11 cellular contexts compared by ENCODE assay signal in the genomic region with DNA sequence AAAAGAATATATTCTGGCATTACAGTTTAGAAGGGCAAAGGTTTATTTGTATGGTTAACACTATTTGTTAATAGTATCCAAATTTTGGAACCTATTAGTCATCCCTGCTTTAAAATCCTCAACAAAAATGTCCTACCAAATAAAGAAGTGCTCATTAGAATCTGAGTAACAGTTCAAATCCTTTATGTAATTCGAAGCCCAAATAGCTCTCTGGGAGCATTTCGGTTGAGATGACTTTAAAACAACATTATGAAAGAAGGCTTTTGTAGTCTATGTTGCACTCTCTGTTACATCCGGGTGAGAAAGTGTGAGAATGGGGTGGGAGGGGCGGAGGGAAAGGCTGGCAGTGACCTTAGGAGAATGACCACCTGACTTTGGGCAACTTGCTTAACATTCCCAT. TPM values are rescaled to one million over a fixed set of nuclear protein-coding genes. Genes with fewer than 3 reads are reported as not detected.
DNase-seq lines count a peak whose midpoint lies in the region; ATAC-seq and TF ChIP-seq lines count a peak whose summit lies in the region.
"Had no signal": no experiment of that assay in that cellular context is flagged by ENCODE, and none has a peak within 500 bp of the region (broad histone marks: within the 10 kb centered on the region; RNA-seq: fewer than 3 reads in every experiment).

No MANE protein-coding gene starts in this region.

- H3K9me3 ChIP-seq in vagina, result no peaks in the 10 kb centered on the region
- H3K9me3 ChIP-seq: right lobe of liver had no signal

- no peak for DNase-seq in stimulated activated naive CD8-positive, alpha-beta T cell treated with anti-CD3 and anti-CD28 coated beads, Interleukin-15, Interleukin-2, amounts not matched to agents 100 U/mL and 50 U/mL, for 24 hours
- peak; percentile 27 for DNase-seq in activated CD4-positive, alpha-beta memory T cell treated with anti-CD3 and anti-CD28 coated beads for 36 hours
- peak; percentile 58 for DNase-seq in foreskin melanocyte
- no peak for DNase-seq in vagina (ENCODE audit: extremely low spot score in 2 of 2)
- no peak for DNase-seq in head of caudate nucleus
- DNase-seq in stimulated activated CD4-positive, alpha-beta T cell treated with anti-CD3 and anti-CD28 coated beads, Interleukin-2, amount 100 ng/mL, for 48 hours, result no peak
- DNase-seq in COR-L47 (lab: John Stamatoyannopoulos, UW), result no peak
- DNase-seq: activated effector memory CD4-positive, alpha-beta T cell treated with Interleukin-2 at 50 U/mL for 16 hours; SIG-M5 had no signal

- no peak overlapping the region for H3K4me3 ChIP-seq in vagina
- H3K4me3 ChIP-seq: right lobe of liver had no signal

- H3K4me1 Mint-ChIP-seq in stimulated activated naive CD8-positive, alpha-beta T cell treated with anti-CD3 and anti-CD28 coated beads, Interleukin-15, Interleukin-2, amounts not matched to agents 100 ng/mL and 50 ng/mL, for 24 hours (ENCODE audit: low read depth), result peaks cover 81% of the 10 kb centered on the region
- peaks cover 69% of the 10 kb centered on the region for H3K4me1 Mint-ChIP-seq in activated CD4-positive, alpha-beta memory T cell treated with anti-CD3 and anti-CD28 coated beads for 36 hours (ENCODE audit: low read depth)

- H3K27ac ChIP-seq in vagina, result peak overlapping the region; percentile 15

- CTCF ChIA-PET in activated CD4-positive, alpha-beta memory T cell treated with anti-CD3 and anti-CD28 coated beads for 36 hours (lab: Charles Lee), result interaction anchor here (1.2 kb wide), 1 partner anchor 60 kb away, joined by 4 read pairs; a partner anchor contains a TSS

- intact Hi-C loops in activated CD4-positive, alpha-beta memory T cell treated with anti-CD3 and anti-CD28 coated beads for 36 hours (cut with micrococcal nuclease), result no loop called here
- intact Hi-C loops in vagina (cut with DNase I), result no loop called here
- intact Hi-C loops in head of caudate nucleus (cut with DNase I), result no loop called here

- H3K36me3 ChIP-seq in vagina, result no peaks in the 10 kb centered on the region
- H3K36me3 ChIP-seq: right lobe of liver had no signal

- no peak for TF ChIP-seq CTCF in vagina (IDR thresholded peaks at IDR 0.05)

- POLR2A ChIA-PET in activated CD4-positive, alpha-beta memory T cell treated with anti-CD3 and anti-CD28 coated beads for 36 hours (lab: Charles Lee), result interaction anchor here (1.2 to 3.7 kb wide), 3 partner anchors 8 to 61 kb away, joined by 4 to 37 read pairs (median 13); a partner anchor contains a TSS

- no peaks in the 10 kb centered on the region for H3K27me3 Mint-ChIP-seq in stimulated activated naive CD8-positive, alpha-beta T cell treated with anti-CD3 and anti-CD28 coated beads, Interleukin-15, Interleukin-2, amounts not matched to agents 100 ng/mL and 50 ng/mL, for 24 hours
- no peaks in the 10 kb centered on the region for H3K27me3 Mint-ChIP-seq in activated CD4-positive, alpha-beta memory T cell treated with anti-CD3 and anti-CD28 coated beads for 36 hours

- H3K4me1 ChIP-seq in vagina, result peaks cover 22% of the 10 kb centered on the region

- ATAC-seq in stimulated activated naive CD8-positive, alpha-beta T cell treated with anti-CD3 and anti-CD28 coated beads, Interleukin-15, Interleukin-2, amounts not matched to agents 100 U/mL and 50 U/mL, for 24 hours, result no peak

- H3K27me3 ChIP-seq in vagina, result no peaks in the 10 kb centered on the region
- H3K27me3 ChIP-seq: right lobe of liver had no signal

- no peak for TF ChIP-seq POLR2A in vagina (IDR thresholded peaks at IDR 0.05)

- peaks cover 95% of the 10 kb centered on the region for H3K36me3 Mint-ChIP-seq in stimulated activated naive CD8-positive, alpha-beta T cell treated with anti-CD3 and anti-CD28 coated beads, Interleukin-15, Interleukin-2, amounts not matched to agents 100 ng/mL and 50 ng/mL, for 24 hours (ENCODE audit: low read depth)
- H3K36me3 Mint-ChIP-seq in activated CD4-positive, alpha-beta memory T cell treated with anti-CD3 and anti-CD28 coated beads for 36 hours, result peaks cover 69% of the 10 kb centered on the region

- H3K9me3 Mint-ChIP-seq in stimulated activated naive CD8-positive, alpha-beta T cell treated with anti-CD3 and anti-CD28 coated beads, Interleukin-15, Interleukin-2, amounts not matched to agents 100 ng/mL and 50 ng/mL, for 24 hours, result no peaks in the 10 kb centered on the region
- H3K9me3 Mint-ChIP-seq in activated CD4-positive, alpha-beta memory T cell treated with anti-CD3 and anti-CD28 coated beads for 36 hours, result no peaks in the 10 kb centered on the region

- peak overlapping the region; percentile 99 for H3K27ac Mint-ChIP-seq in stimulated activated naive CD8-positive, alpha-beta T cell treated with anti-CD3 and anti-CD28 coated beads, Interleukin-15, Interleukin-2, amounts not matched to agents 100 ng/mL and 50 ng/mL, for 24 hours
- H3K27ac Mint-ChIP-seq in activated CD4-positive, alpha-beta memory T cell treated with anti-CD3 and anti-CD28 coated beads for 36 hours, result peak overlapping the region; percentile 98

- H3K4me3 Mint-ChIP-seq in stimulated activated naive CD8-positive, alpha-beta T cell treated with anti-CD3 and anti-CD28 coated beads, Interleukin-15, Interleukin-2, amounts not matched to agents 100 ng/mL and 50 ng/mL, for 24 hours, result peak overlapping the region; percentile 80
- H3K4me3 Mint-ChIP-seq in activated CD4-positive, alpha-beta memory T cell treated with anti-CD3 and anti-CD28 coated beads for 36 hours, result no peak overlapping the region

RNA-seq across cellular contexts. Expression of a gene that starts 59.7 kb away (rescaled TPM):
- total RNA-seq in activated CD4-positive, alpha-beta memory T cell treated with anti-CD3 and anti-CD28 coated beads for 36 hours, result 100 to 1,000 TPM; 142 TPM
- total RNA-seq in vagina, result 44.7 TPM

Comparison
In these comparisons a context has a peak if more than half of its experiments do, and no peak if none do; other contexts are left out.
1. DNase-seq: peak in activated CD4-positive, alpha-beta memory T cell treated with anti-CD3 and anti-CD28 coated beads for 36 hours (single experiment) and foreskin melanocyte (single experiment); none in stimulated activated naive CD8-positive, alpha-beta T cell treated with anti-CD3 and anti-CD28 coated beads, Interleukin-15, Interleukin-2, amounts not matched to agents 100 U/mL and 50 U/mL, for 24 hours (single experiment), vagina (0 of 2), head of caudate nucleus (0 of 42), stimulated activated CD4-positive, alpha-beta T cell treated with anti-CD3 and anti-CD28 coated beads, Interleukin-2, amount 100 ng/mL, for 48 hours (0 of 2) and COR-L47 (single experiment).